8 cellular contexts compared by ENCODE assay signal in the genomic region with DNA sequence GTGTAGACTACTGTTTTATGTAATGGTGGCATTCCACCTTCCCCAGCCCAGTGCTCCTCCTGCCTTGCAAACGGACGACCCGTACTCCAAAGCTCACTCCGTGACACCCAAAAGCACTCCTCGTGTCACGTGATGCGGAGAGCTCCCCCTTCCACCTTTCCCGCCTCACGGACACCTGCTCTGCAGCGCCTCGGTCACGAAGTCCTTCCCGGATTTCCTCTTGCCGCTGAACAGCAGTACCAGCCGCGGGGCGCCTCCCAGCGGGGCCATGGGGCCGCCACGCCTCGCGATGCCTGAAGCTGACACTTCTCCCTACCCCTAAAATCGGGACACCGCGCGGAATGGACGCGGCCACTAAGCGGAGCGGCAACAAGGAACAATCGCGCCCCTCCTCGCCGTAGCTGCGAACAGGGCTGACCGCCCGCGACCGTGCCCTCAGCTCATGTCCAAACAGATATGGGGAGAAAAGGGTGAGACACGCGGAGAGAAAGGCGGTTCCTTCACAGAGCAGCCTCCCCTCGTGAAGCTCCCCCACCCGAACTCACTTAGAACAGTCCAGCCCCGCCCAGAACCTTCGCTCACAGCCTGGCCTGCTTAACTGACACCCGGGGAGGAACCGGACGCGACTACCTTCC. TPM values are rescaled to one million over a fixed set of nuclear protein-coding genes. Genes with fewer than 3 reads are reported as not detected.
A peak's percentile ranks its signal among the peaks of the same experiment; 100 is the strongest.
DNase-seq lines count a peak whose midpoint lies in the region; ATAC-seq and TF ChIP-seq lines count a peak whose summit lies in the region.

A gene (minus strand): TSS at position 304 of the 635 bp plus-strand sequence. CDS start 34 bp downstream, at position 270.

- intact Hi-C loops in esophagus muscularis mucosa (cut with DNase I): loop anchor here (5.0 kb wide), 1 partner anchor 81 kb away; no protein-coding TSS in a partner anchor

- TF ChIP-seq EP300 in esophagus muscularis mucosa (IDR thresholded peaks at IDR 0.05): peak; percentile 57

- peak within 1 kb of the TSS; percentile 94 to 97 (median 96) for H3K27ac ChIP-seq in esophagus muscularis mucosa (replicated peaks in 1 of 4)

- ATAC-seq in GM21717 (IDR thresholded peaks at IDR 0.05; ENCODE audit: unreplicated experiment): peak; percentile 57

- peaks cover 0 to 8% (median 5%) of the 10 kb centered on the region in 4 donors for H3K36me3 ChIP-seq in esophagus muscularis mucosa

- peak in 2 of 3 experiments; percentile 23 to 47 for TF ChIP-seq CTCF in esophagus muscularis mucosa (IDR thresholded peaks at IDR 0.05)

- peaks cover 31 to 58% (median 46%) of the 10 kb centered on the region in 4 donors for H3K4me1 ChIP-seq in esophagus muscularis mucosa

- WGBS in esophagus muscularis mucosa: 0% methylated on average over 10 of the region's 50 CpGs

- peak; percentile 93 for DNase-seq in DMS53 treated with DMSO at 0.1 percent for 48 hours (lab: John Stamatoyannopoulos, UW; ENCODE audit: unreplicated experiment)
- DNase-seq in KG1 (lab: John Stamatoyannopoulos, UW): peak; percentile 99
- peak; percentile 96 for DNase-seq in activated T-cell treated with anti-CD3 and anti-CD28 coated beads, Interleukin-2, amount 50 U/mL, for 48 hours
- DNase-seq in esophagus muscularis mucosa (ENCODE audit: extremely low spot score): peak; percentile 99
- DNase-seq in myocyte (ENCODE audit: low read depth): peak; percentile 98
- peak; percentile 82 to 91 for DNase-seq in stimulated activated CD8-positive, alpha-beta memory T cell treated with anti-CD3 and anti-CD28 coated beads, Interleukin-7, amount 100 ng/mL, for 48 hours (ENCODE audit: extremely low read depth in 1 of 2, low read depth in 1 of 2)

- peak within 1 kb of the TSS; percentile 67 to 72 (median 70) for H3K4me3 ChIP-seq in esophagus muscularis mucosa

- no peaks in the 10 kb centered on the region for H3K27me3 ChIP-seq in esophagus muscularis mucosa

- TF ChIP-seq POLR2A in esophagus muscularis mucosa (IDR thresholded peaks at IDR 0.05; ENCODE audit: low read depth): no peak

- no peaks in the 10 kb centered on the region for H3K9me3 ChIP-seq in esophagus muscularis mucosa

TF ChIP-seq in PFSK-1, 5 proteins besides CTCF, POLR2A, EP300 and RAD21:
- TF ChIP-seq SIN3A (IDR thresholded peaks at IDR 0.05; ENCODE audit: borderline replicate concordance, insufficient read depth, low read length): no peak
- TF ChIP-seq POLR2AphosphoS5 (IDR thresholded peaks at IDR 0.05; ENCODE audit: low read depth, low read length): peak; percentile 36
- TF ChIP-seq, protein P1, sequence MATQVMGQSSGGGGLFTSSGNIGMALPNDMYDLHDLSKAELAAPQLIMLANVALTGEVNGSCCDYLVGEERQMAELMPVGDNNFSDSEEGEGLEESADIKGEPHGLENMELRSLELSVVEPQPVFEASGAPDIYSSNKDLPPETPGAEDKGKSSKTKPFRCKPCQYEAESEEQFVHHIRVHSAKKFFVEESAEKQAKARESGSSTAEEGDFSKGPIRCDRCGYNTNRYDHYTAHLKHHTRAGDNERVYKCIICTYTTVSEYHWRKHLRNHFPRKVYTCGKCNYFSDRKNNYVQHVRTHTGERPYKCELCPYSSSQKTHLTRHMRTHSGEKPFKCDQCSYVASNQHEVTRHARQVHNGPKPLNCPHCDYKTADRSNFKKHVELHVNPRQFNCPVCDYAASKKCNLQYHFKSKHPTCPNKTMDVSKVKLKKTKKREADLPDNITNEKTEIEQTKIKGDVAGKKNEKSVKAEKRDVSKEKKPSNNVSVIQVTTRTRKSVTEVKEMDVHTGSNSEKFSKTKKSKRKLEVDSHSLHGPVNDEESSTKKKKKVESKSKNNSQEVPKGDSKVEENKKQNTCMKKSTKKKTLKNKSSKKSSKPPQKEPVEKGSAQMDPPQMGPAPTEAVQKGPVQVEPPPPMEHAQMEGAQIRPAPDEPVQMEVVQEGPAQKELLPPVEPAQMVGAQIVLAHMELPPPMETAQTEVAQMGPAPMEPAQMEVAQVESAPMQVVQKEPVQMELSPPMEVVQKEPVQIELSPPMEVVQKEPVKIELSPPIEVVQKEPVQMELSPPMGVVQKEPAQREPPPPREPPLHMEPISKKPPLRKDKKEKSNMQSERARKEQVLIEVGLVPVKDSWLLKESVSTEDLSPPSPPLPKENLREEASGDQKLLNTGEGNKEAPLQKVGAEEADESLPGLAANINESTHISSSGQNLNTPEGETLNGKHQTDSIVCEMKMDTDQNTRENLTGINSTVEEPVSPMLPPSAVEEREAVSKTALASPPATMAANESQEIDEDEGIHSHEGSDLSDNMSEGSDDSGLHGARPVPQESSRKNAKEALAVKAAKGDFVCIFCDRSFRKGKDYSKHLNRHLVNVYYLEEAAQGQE (IDR thresholded peaks at IDR 0.05; ENCODE audit: insufficient read depth in 1 of 2, low read depth in 2 of 2, low read length in 2 of 2): no peak
- peak; percentile 80 for TF ChIP-seq FOXP2 (optimal IDR thresholded peaks at IDR 0.05; ENCODE audit: borderline replicate concordance, extremely low read depth, extremely low read length, insufficient read depth)
- TF ChIP-seq TAF1 (IDR thresholded peaks at IDR 0.05; ENCODE audit: borderline replicate concordance, insufficient read depth, low read length): no peak; the same call in 1 of the 2 replicates

RNA-seq across cellular contexts. Expression of the gene that starts here (rescaled TPM):
- 55.9 TPM for polyA plus RNA-seq in PFSK-1 (2012; ENCODE audit: insufficient read length, low read depth)
- total RNA-seq in esophagus muscularis mucosa (10 to 100 TPM; 15.9 to 26.2 (median 20.0) TPM), myocyte (10.9 and 11.3 TPM in 2 replicates)
- 74.4 TPM for polyA plus RNA-seq in myocyte (2012)

Comparison
In these comparisons a context has a peak if more than half of its experiments do, and no peak if none do; other contexts are left out.
1. Peak in every context shown above with its lines: DNase-seq, ATAC-seq, H3K4me3 ChIP-seq and H3K27ac ChIP-seq.